8 cellular contexts compared by ENCODE assay signal in the genomic region with DNA sequence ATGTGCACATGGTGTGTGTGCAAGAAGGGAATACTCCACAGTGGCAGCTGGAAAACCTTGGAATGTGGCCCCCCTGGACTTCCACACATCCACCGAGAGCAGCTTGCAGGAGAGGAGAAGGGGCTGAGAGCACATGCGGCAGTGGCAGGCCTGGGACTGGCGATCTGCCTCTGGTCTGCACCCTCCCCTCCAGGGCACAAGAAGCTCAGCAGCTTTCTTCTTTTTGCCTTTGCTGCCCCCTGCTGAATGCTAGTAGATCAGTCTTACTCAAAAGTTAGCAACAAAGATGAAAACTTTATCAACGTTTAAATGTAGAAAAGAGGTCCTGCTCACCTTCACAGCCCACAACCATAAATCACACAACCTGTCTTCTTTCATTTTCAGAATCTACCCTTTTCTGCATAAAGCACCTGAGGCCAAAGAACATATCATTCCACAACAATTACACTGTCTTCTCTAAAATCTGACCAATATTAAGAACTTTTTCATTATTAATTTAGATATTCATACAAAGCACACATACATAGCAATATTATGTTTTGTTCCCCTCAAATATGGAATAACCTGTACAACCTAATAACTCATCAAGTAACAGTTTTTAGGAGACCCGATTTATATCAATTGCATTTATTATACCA. TPM values are rescaled to one million over a fixed set of nuclear protein-coding genes. Genes with fewer than 3 reads are reported as not detected.
DNase-seq lines count a peak whose midpoint lies in the region; ATAC-seq, FAIRE-seq and TF ChIP-seq lines count a peak whose summit lies in the region.

No MANE protein-coding gene starts in this region.

- TF ChIP-seq POLR2A in GM12892 (IDR thresholded peaks at IDR 0.05; ENCODE audit: low read depth, low read length) = no peak

- WGBS in aorta, 2 donors = 30% methylated on average over 5 of the region's 5 CpGs

- no peaks in the 10 kb centered on the region for H3K4me1 ChIP-seq in aorta (ENCODE audit: control insufficient read depth in 1 of 2, insufficient read depth in 2 of 2, low read length in 2 of 2)

- H3K36me3 ChIP-seq in aorta (ENCODE audit: control insufficient read depth in 1 of 2, insufficient read depth in 2 of 2, low read length in 1 of 2) = peaks cover 3 to 7% of the 10 kb centered on the region in 2 donors

- no peaks in the 10 kb centered on the region for H3K9me3 ChIP-seq in aorta (ENCODE audit: control insufficient read depth, low read length)

- intact Hi-C loops in aorta (cut with DNase I) = no loop called here

- TF ChIP-seq CTCF in VCaP (conservative IDR thresholded peaks at IDR 0.05) (peak; percentile 78), fibroblast of mammary gland (conservative IDR thresholded peaks at IDR 0.05; ENCODE audit: control insufficient read depth, insufficient read depth, low read depth, low read length) (peak; percentile 67)

- H3K27ac ChIP-seq in VCaP = peak overlapping the region; percentile 95
- no peak overlapping the region for H3K27ac ChIP-seq in aorta (ENCODE audit: low read depth in 1 of 2, low read length in 2 of 2)

- no peak overlapping the region for H3K4me3 ChIP-seq in fibroblast of mammary gland (ENCODE audit: control insufficient read depth, low read depth, low read length)
- no peak overlapping the region for H3K4me3 ChIP-seq in aorta (ENCODE audit: low read length in 2 of 2)

- peak; percentile 48 to 72 for DNase-seq in AML-193 (lab: John Stamatoyannopoulos, UW)
- DNase-seq in GM12892 (ENCODE audit: insufficient read length) = no peak
- DNase-seq in LoVo (ENCODE audit: low spot score) = peak; percentile 10
- peak; percentile 76 for DNase-seq in fibroblast of mammary gland (ENCODE audit: low read depth)
- peak; percentile 24 for DNase-seq in non-pigmented ciliary epithelial cell (ENCODE audit: low read depth)
- DNase-seq in aorta = no peak

- no peak for ATAC-seq in aorta (ENCODE audit: low FRiP score)
- ATAC-seq in HG02973 (IDR thresholded peaks at IDR 0.05; ENCODE audit: unreplicated experiment) = no peak

- H3K27me3 ChIP-seq in aorta (ENCODE audit: control insufficient read depth in 1 of 2, insufficient read depth in 2 of 2, low read length in 1 of 2) = no peaks in the 10 kb centered on the region

- FAIRE-seq in GM12892 (lab: Jason Lieb, UNC) = peak; percentile 54

RNA-seq across cellular contexts. Expression of a gene that starts 34.6 kb away (rescaled TPM):
- polyA plus RNA-seq in GM12892 (2012; ENCODE audit: missing spikeins) = 12.2 TPM
- total RNA-seq in aorta = 10 to 100 TPM; 17.5 to 21.5 TPM
- 1 to 10 TPM; 5.1 to 7.1 TPM for polyA plus RNA-seq in aorta

RNA-seq across cellular contexts. Expression of a gene that starts 42.4 kb away (rescaled TPM):
- polyA plus RNA-seq in GM12892 (2012; ENCODE audit: missing spikeins) = 18.6 TPM
- 10 to 100 TPM; 13.4 to 20.8 TPM for total RNA-seq in aorta
- 10 to 100 TPM; 10.9 to 12.1 TPM for polyA plus RNA-seq in aorta

RNA-seq across cellular contexts. Expression of a gene that starts 53.4 kb away (rescaled TPM):
- 0.19 TPM for polyA plus RNA-seq in GM12892 (2012; ENCODE audit: missing spikeins)
- not detected for total RNA-seq in aorta
- under 1 TPM in 1 of 2 donors, not detected in 1; 0.31 TPM for polyA plus RNA-seq in aorta

Comparison
In these comparisons a context has a peak if more than half of its experiments do, and no peak if none do; other contexts are left out.
1. DNase-seq: peak in AML-193 (2 of 2), LoVo (single experiment), fibroblast of mammary gland (single experiment) and non-pigmented ciliary epithelial cell (single experiment); none in GM12892 (single experiment) and aorta (0 of 2).